In genomic region chr7:97499204-97499603, GRCh38 we compare ENCODE assay signal across 9 cellular contexts.
DNase-seq lines count a peak whose midpoint lies in the region; ATAC-seq, FAIRE-seq and TF ChIP-seq lines count a peak whose summit lies in the region.
"Had no signal": no experiment of that assay in that cellular context is flagged by ENCODE, and none has a peak within 500 bp of the region (broad histone marks: within the 10 kb centered on the region; RNA-seq: fewer than 3 reads in every experiment).

No MANE protein-coding gene starts in this region.

- H3K36me3 ChIP-seq in kidney (ENCODE audit: control insufficient read depth in 1 of 2, insufficient read depth in 2 of 2, low read length in 2 of 2): no peaks in the 10 kb centered on the region

- H3K9ac ChIP-seq in kidney (ENCODE audit: low read length in 2 of 2): no peak overlapping the region

- POLR2A ChIA-PET in activated CD8-positive, alpha-beta T cell treated with anti-CD3 and anti-CD28 coated beads for 36 hours (lab: Charles Lee): no interaction called here

- no peaks in the 10 kb centered on the region for H3K4me1 ChIP-seq in kidney (ENCODE audit: control insufficient read depth in 1 of 2, insufficient read depth in 1 of 2, low read depth in 1 of 2, low read length in 2 of 2)

- peak; percentile 58 for ATAC-seq in GM19467 (IDR thresholded peaks at IDR 0.05; ENCODE audit: unreplicated experiment)
- no peak for ATAC-seq in activated CD8-positive, alpha-beta T cell treated with anti-CD3 and anti-CD28 coated beads for 36 hours
- ATAC-seq in HG03457 (IDR thresholded peaks at IDR 0.05; ENCODE audit: unreplicated experiment): no peak

- FAIRE-seq in kidney (lab: Jason Lieb, UNC): no peak

- CTCF ChIA-PET in activated CD8-positive, alpha-beta T cell treated with anti-CD3 and anti-CD28 coated beads for 36 hours (lab: Charles Lee): interaction anchor here (1.1 to 1.4 kb wide), 5 partner anchors 14 to 337 kb away, joined by 3 to 5 read pairs (median 3); no protein-coding TSS in a partner anchor

- TF ChIP-seq CTCF in activated CD8-positive, alpha-beta T cell treated with anti-CD3 and anti-CD28 coated beads for 36 hours (IDR thresholded peaks at IDR 0.05): peak; percentile 41
- peak; percentile 48 for TF ChIP-seq CTCF in kidney (IDR thresholded peaks at IDR 0.05; ENCODE audit: borderline replicate concordance, extremely low read depth, insufficient read depth)

- H3K27ac Mint-ChIP-seq in activated CD8-positive, alpha-beta T cell treated with anti-CD3 and anti-CD28 coated beads for 36 hours: no peak overlapping the region
- H3K27ac Mint-ChIP-seq: CD4-positive, CD25-positive, alpha-beta regulatory T cell had no signal

- H3K36me3 Mint-ChIP-seq in activated CD8-positive, alpha-beta T cell treated with anti-CD3 and anti-CD28 coated beads for 36 hours (ENCODE audit: low read depth): no peaks in the 10 kb centered on the region
- H3K36me3 Mint-ChIP-seq: CD4-positive, CD25-positive, alpha-beta regulatory T cell had no signal

- H3K27me3 Mint-ChIP-seq in activated CD8-positive, alpha-beta T cell treated with anti-CD3 and anti-CD28 coated beads for 36 hours: peaks cover 5% of the 10 kb centered on the region
- H3K27me3 Mint-ChIP-seq: CD4-positive, CD25-positive, alpha-beta regulatory T cell had no signal

- H3K4me3 ChIP-seq in kidney (ENCODE audit: low read length in 2 of 2): no peak overlapping the region

- no peaks in the 10 kb centered on the region for H3K9me3 ChIP-seq in kidney (ENCODE audit: control insufficient read depth in 1 of 2, low read length in 2 of 2)

- intact Hi-C loops in activated CD8-positive, alpha-beta T cell treated with anti-CD3 and anti-CD28 coated beads for 36 hours (cut with micrococcal nuclease): loop anchor here (5.0 kb wide), 1 partner anchor 338 kb away; no protein-coding TSS in a partner anchor
- intact Hi-C loops in kidney (cut with DNase I): loop anchor here (10.0 kb wide), 1 partner anchor 326 kb away; no protein-coding TSS in a partner anchor

- DNase-seq in NCI-H2107 treated with DMSO at 0.1 percent for 48 hours (lab: John Stamatoyannopoulos, UW; ENCODE audit: unreplicated experiment) (peak; percentile 28), NCI-H2107 (lab: John Stamatoyannopoulos, UW) (no peak), M059J (ENCODE audit: low read depth) (peak; percentile 33), kidney (no peak), NCI-H128 (lab: John Stamatoyannopoulos, UW; ENCODE audit: unreplicated experiment) (no peak)
- peak; percentile 28 for DNase-seq in activated CD8-positive, alpha-beta T cell treated with anti-CD3 and anti-CD28 coated beads for 36 hours

- peaks cover 1% of the 10 kb centered on the region for H3K9me3 Mint-ChIP-seq in activated CD8-positive, alpha-beta T cell treated with anti-CD3 and anti-CD28 coated beads for 36 hours

- no peak overlapping the region for H3K4me3 Mint-ChIP-seq in activated CD8-positive, alpha-beta T cell treated with anti-CD3 and anti-CD28 coated beads for 36 hours
- H3K4me3 Mint-ChIP-seq: CD4-positive, CD25-positive, alpha-beta regulatory T cell had no signal

- no peaks in the 10 kb centered on the region for H3K4me1 Mint-ChIP-seq in activated CD8-positive, alpha-beta T cell treated with anti-CD3 and anti-CD28 coated beads for 36 hours (ENCODE audit: low read depth)
- H3K4me1 Mint-ChIP-seq: CD4-positive, CD25-positive, alpha-beta regulatory T cell had no signal

- no peak overlapping the region for H3K27ac ChIP-seq in kidney (ENCODE audit: low read depth in 2 of 2, low read length in 2 of 2)

Comparison
In these comparisons a context has a peak if more than half of its experiments do, and no peak if none do; other contexts are left out.
1. DNase-seq: peak in NCI-H2107 treated with DMSO at 0.1 percent for 48 hours (single experiment), M059J (single experiment) and activated CD8-positive, alpha-beta T cell treated with anti-CD3 and anti-CD28 coated beads for 36 hours (single experiment); none in NCI-H2107 (single experiment), kidney (single experiment) and NCI-H128 (single experiment).